2 cellular contexts compared by ENCODE assay signal in the genomic region with DNA sequence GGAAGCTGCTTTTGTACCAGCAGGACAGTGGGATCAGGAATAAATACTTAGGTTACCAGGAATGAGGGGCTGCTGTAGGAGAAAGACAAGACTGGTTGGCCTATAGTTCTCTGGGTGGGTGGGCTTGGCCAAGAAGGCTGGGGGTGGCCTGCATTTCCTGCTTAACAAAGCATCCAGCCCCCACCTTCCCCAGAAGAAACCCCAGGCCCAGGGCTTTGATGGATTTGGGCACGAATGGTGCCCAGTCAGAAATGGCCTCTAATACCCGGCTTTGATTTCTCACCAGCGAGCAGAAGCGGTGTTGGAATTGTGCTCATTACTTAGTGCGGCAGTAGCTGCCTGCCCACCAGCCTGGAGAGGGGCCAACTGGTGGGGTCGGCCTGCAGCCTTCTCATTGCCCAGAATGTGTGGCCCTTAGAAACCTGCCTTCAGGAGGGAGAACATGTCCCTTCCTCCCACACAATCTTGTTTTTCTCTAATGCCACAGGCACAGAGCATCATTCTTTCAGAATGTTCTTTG.
TF ChIP-seq lines count a peak whose summit lies in the region.

No MANE protein-coding gene starts in this region.

TF ChIP-seq in HCT116, 20 proteins besides CTCF, POLR2A, EP300 and RAD21:
- no peak for TF ChIP-seq EZH2phosphoT487 (IDR thresholded peaks at IDR 0.05; ENCODE audit: borderline replicate concordance)
- no peak for TF ChIP-seq ATF3 (IDR thresholded peaks at IDR 0.05)
- no peak for TF ChIP-seq EZH2 (IDR thresholded peaks at IDR 0.05)
- no peak for TF ChIP-seq SP1 (IDR thresholded peaks at IDR 0.05; ENCODE audit: low read depth)
- no peak for TF ChIP-seq REST (IDR thresholded peaks at IDR 0.05; ENCODE audit: low read depth)
- TF ChIP-seq SIN3A (IDR thresholded peaks at IDR 0.05; ENCODE audit: low read depth) = no peak
- no peak for TF ChIP-seq TCF7L2 (IDR thresholded peaks at IDR 0.05; ENCODE audit: borderline replicate concordance, extremely low read depth, insufficient read depth, insufficient read length)
- TF ChIP-seq, protein P1, sequence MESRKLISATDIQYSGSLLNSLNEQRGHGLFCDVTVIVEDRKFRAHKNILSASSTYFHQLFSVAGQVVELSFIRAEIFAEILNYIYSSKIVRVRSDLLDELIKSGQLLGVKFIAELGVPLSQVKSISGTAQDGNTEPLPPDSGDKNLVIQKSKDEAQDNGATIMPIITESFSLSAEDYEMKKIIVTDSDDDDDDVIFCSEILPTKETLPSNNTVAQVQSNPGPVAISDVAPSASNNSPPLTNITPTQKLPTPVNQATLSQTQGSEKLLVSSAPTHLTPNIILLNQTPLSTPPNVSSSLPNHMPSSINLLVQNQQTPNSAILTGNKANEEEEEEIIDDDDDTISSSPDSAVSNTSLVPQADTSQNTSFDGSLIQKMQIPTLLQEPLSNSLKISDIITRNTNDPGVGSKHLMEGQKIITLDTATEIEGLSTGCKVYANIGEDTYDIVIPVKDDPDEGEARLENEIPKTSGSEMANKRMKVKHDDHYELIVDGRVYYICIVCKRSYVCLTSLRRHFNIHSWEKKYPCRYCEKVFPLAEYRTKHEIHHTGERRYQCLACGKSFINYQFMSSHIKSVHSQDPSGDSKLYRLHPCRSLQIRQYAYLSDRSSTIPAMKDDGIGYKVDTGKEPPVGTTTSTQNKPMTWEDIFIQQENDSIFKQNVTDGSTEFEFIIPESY (IDR thresholded peaks at IDR 0.05; ENCODE audit: extremely low read depth, insufficient replicate concordance, low read length) = no peak
- no peak for TF ChIP-seq ZNF274 (IDR thresholded peaks at IDR 0.05; ENCODE audit: low read depth, low read length)
- no peak for TF ChIP-seq YY1 (IDR thresholded peaks at IDR 0.05; ENCODE audit: extremely low read depth, insufficient replicate concordance, low read depth, low read length)
TF ChIP-seq in HCT116: peak in this region for 0.

TF ChIP-seq in H1, 55 proteins besides CTCF, POLR2A, EP300 and RAD21:
- no peak for TF ChIP-seq GTF2F1 (IDR thresholded peaks at IDR 0.05; ENCODE audit: borderline replicate concordance, low read depth, low read length)
- no peak for TF ChIP-seq BACH1 (IDR thresholded peaks at IDR 0.05; ENCODE audit: low read length)
- no peak for TF ChIP-seq TEAD4 (IDR thresholded peaks at IDR 0.05; ENCODE audit: low read depth, low read length)
- no peak for TF ChIP-seq E2F6 (IDR thresholded peaks at IDR 0.05)
- no peak for TF ChIP-seq SIN3A (conservative IDR thresholded peaks at IDR 0.05 in 1 of 2, IDR thresholded peaks at IDR 0.05 in 1 of 2; ENCODE audit: low read depth in 1 of 2, low read length in 2 of 2)
- no peak for TF ChIP-seq POLR2AphosphoS5 (IDR thresholded peaks at IDR 0.05; ENCODE audit: low read depth, low read length)
- TF ChIP-seq, protein P2, sequence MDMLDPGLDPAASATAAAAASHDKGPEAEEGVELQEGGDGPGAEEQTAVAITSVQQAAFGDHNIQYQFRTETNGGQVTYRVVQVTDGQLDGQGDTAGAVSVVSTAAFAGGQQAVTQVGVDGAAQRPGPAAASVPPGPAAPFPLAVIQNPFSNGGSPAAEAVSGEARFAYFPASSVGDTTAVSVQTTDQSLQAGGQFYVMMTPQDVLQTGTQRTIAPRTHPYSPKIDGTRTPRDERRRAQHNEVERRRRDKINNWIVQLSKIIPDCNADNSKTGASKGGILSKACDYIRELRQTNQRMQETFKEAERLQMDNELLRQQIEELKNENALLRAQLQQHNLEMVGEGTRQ (IDR thresholded peaks at IDR 0.05; ENCODE audit: low read length) = no peak
- no peak for TF ChIP-seq SIX5 (IDR thresholded peaks at IDR 0.05; ENCODE audit: low read depth, low read length)
TF ChIP-seq in H1: peak in this region for 0.
